ENCODE assay signal across 12 cellular contexts in the genomic region with DNA sequence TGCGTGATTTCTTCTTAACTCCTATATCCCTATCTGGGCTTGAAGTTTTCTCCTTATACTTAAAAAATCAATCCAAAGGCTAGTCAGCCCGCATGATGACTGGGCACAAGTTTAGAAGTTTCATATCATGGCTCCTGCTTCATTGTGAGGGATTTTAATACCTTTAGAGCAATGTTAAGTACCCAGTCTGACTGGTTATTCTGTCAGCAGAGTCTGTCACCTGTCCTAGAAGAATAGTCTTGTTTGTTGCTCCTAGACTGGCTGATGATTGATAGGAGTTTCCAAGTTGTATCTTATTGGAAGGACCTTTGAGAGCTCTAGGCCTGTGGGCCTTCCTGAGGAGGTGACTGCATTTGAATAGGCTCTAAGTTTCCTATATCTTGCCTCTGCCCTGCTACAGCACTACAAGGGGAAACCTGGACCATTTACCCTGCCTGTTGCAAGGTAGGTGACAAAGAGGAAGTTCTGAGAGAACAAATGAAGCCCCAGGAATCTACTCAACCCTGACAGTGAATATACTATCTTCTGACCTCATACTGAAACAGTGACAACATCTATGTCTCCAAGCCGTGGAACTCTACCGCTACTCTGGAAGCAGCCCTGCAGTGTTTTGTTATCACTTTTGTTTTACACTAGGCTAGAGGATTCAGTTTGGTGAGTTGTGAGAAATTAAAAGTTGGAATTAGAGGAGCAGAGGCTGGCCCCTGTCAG.
DNase-seq lines count a peak whose midpoint lies in the region; ATAC-seq and TF ChIP-seq lines count a peak whose summit lies in the region.
"Had no signal": no experiment of that assay in that cellular context is flagged by ENCODE, and none has a peak within 500 bp of the region (broad histone marks: within the 10 kb centered on the region; RNA-seq: fewer than 3 reads in every experiment).

No MANE protein-coding gene starts in this region.

- H3K27me3 ChIP-seq in uterus, result no peaks in the 10 kb centered on the region
- H3K27me3 ChIP-seq: upper lobe of right lung had no signal

- H3K27me3 Mint-ChIP-seq in natural killer cell treated with Interleukin-12 subunit alpha and Interleukin-12 subunit beta and Interleukin-15 and Interleukin-18, amount 100 ng/mL, for 72 hours, result no peaks in the 10 kb centered on the region

- DNase-seq in NCI-H510A treated with DMSO at 0.1 percent for 48 hours (lab: John Stamatoyannopoulos, UW) (peak; percentile 16), NCI-H510A (lab: John Stamatoyannopoulos, UW) (no peak), erythroblast (lab: John Stamatoyannopoulos, UW) (no peak), NCI-H2227 (lab: John Stamatoyannopoulos, UW; ENCODE audit: unreplicated experiment) (no peak), uterus (no peak)
- DNase-seq in natural killer cell treated with Interleukin-12 subunit alpha and Interleukin-12 subunit beta and Interleukin-15 and Interleukin-18, amount 100 ng/mL, for 72 hours (ENCODE audit: low spot score), result no peak
- DNase-seq: 8988T, NCI-H2227 treated with DMSO at 0.1 percent for 48 hours, upper lobe of right lung had no signal

- ATAC-seq in GM21447 (IDR thresholded peaks at IDR 0.05; ENCODE audit: unreplicated experiment) (peak; percentile 94), HG03342 (IDR thresholded peaks at IDR 0.05; ENCODE audit: unreplicated experiment) (peak; percentile 94)
- ATAC-seq in natural killer cell treated with Interleukin-12 subunit alpha and Interleukin-12 subunit beta and Interleukin-15 and Interleukin-18, amount 100 ng/mL, for 72 hours, result peak; percentile 78 to 84
- ATAC-seq: upper lobe of right lung had no signal

- no peak overlapping the region for H3K4me3 ChIP-seq in uterus
- H3K4me3 ChIP-seq: skin epidermis, upper lobe of right lung had no signal

- TF ChIP-seq CTCF in uterus (IDR thresholded peaks at IDR 0.05), result no peak

- TF ChIP-seq POLR2A in erythroblast (IDR thresholded peaks at IDR 0.05; ENCODE audit: low read length), result no peak
- TF ChIP-seq POLR2A in uterus (IDR thresholded peaks at IDR 0.05), result no peak

- H3K27ac Mint-ChIP-seq in natural killer cell treated with Interleukin-12 subunit alpha and Interleukin-12 subunit beta and Interleukin-15 and Interleukin-18, amount 100 ng/mL, for 72 hours, result peak overlapping the region; percentile 75 to 76

- H3K27ac ChIP-seq in uterus, result no peak overlapping the region
- H3K27ac ChIP-seq: skin epidermis, upper lobe of right lung had no signal

- H3K36me3 Mint-ChIP-seq in natural killer cell treated with Interleukin-12 subunit alpha and Interleukin-12 subunit beta and Interleukin-15 and Interleukin-18, amount 100 ng/mL, for 72 hours, result peaks cover 7% of the 10 kb centered on the region

- no peaks in the 10 kb centered on the region for H3K4me1 ChIP-seq in uterus
- H3K4me1 ChIP-seq: upper lobe of right lung had no signal

- H3K9me3 ChIP-seq in uterus, result no peaks in the 10 kb centered on the region
- H3K9me3 ChIP-seq: upper lobe of right lung had no signal

- no peaks in the 10 kb centered on the region for H3K9me3 Mint-ChIP-seq in natural killer cell treated with Interleukin-12 subunit alpha and Interleukin-12 subunit beta and Interleukin-15 and Interleukin-18, amount 100 ng/mL, for 72 hours

- intact Hi-C loops in uterus (cut with DNase I; ENCODE audit: low total_unique reads), result no loop called here

- peaks cover 58 to 69% of the 10 kb centered on the region in 2 donors for H3K4me1 Mint-ChIP-seq in natural killer cell treated with Interleukin-12 subunit alpha and Interleukin-12 subunit beta and Interleukin-15 and Interleukin-18, amount 100 ng/mL, for 72 hours (ENCODE audit: low read depth in 2 of 2)

- H3K36me3 ChIP-seq in uterus, result no peaks in the 10 kb centered on the region
- H3K36me3 ChIP-seq: upper lobe of right lung had no signal

- peak overlapping the region; percentile 36 for H3K4me3 Mint-ChIP-seq in natural killer cell treated with Interleukin-12 subunit alpha and Interleukin-12 subunit beta and Interleukin-15 and Interleukin-18, amount 100 ng/mL, for 72 hours
